Comparison of ENCODE assay signal across 22 cellular contexts in the genomic region with DNA sequence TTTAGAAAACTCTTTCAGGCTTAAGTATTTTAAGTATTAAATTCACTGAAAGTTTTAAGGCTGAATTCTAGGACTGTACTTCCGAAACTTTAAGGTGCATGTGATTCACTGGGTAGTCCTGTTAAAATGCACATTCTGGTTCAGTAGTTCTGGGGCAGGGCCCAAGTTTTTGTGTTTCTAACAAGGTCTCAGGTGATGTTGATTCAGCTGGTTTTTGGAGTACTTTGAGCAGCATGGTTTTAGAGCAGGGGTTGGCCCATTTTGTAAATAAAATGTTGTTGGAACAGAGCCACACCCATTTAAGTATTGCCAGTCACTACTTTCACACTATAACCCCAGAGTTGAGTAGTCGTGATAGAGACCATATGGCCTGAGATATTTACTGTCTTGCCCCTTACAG.
A peak's percentile ranks its signal among the peaks of the same experiment; 100 is the strongest.
DNase-seq lines count a peak whose midpoint lies in the region; ATAC-seq and TF ChIP-seq lines count a peak whose summit lies in the region.
"Had no signal": no experiment of that assay in that cellular context is flagged by ENCODE, and none has a peak within 500 bp of the region (broad histone marks: within the 10 kb centered on the region; RNA-seq: fewer than 3 reads in every experiment).

No MANE protein-coding gene starts in this region.

- DNase-seq in natural killer cell (no peak), NCI-H345 treated with DMSO at 0.1 percent for 48 hours (lab: John Stamatoyannopoulos, UW; ENCODE audit: unreplicated experiment) (peak; percentile 18), endodermal cell (no peak), adrenal gland (no peak), left cardiac atrium (no peak), body of pancreas (no peak)
- DNase-seq in natural killer cell treated with Interleukin-12 subunit alpha and Interleukin-12 subunit beta and Interleukin-15 and Interleukin-18, amount 100 ng/mL, for 72 hours (ENCODE audit: low spot score): no peak
- DNase-seq: activated B cell treated with CpG ODN at 0.5 μM for 24 hours; activated CD4-positive, alpha-beta memory T cell treated with anti-CD3 and anti-CD28 coated beads for 36 hours; activated effector memory CD4-positive, alpha-beta T cell treated with anti-CD3 and anti-CD28 coated beads, Interleukin-2, amount 50 U/mL, for 16 hours; brain microvascular endothelial cell; effector CD4-positive, alpha-beta T cell; EL; kidney glomerular epithelial cell; NCI-H1436 treated with DMSO at 0.1 percent for 48 hours; NCI-H2227 treated with DMSO at 0.1 percent for 48 hours; NK-92 treated with Interleukin-12 subunit alpha and Interleukin-12 subunit beta, amount 100 ng/mL, for 24 hours; PC-9; SIG-M5; stimulated activated CD4-positive, alpha-beta T cell treated with anti-CD3 and anti-CD28 coated beads, Interleukin-1b, Interleukin-23, amount 100 ng/mL, for 48 hours had no signal

- no peaks in the 10 kb centered on the region for H3K27me3 Mint-ChIP-seq in natural killer cell (ENCODE audit: low read depth in 2 of 2)
- H3K27me3 Mint-ChIP-seq in natural killer cell treated with Interleukin-12 subunit alpha and Interleukin-12 subunit beta and Interleukin-15 and Interleukin-18, amount 100 ng/mL, for 72 hours: no peaks in the 10 kb centered on the region
- no peaks in the 10 kb centered on the region for H3K27me3 Mint-ChIP-seq in endodermal cell (ENCODE audit: insufficient read depth)
- H3K27me3 Mint-ChIP-seq: activated B cell treated with CpG ODN at 0.5 μM for 24 hours; activated CD4-positive, alpha-beta memory T cell treated with anti-CD3 and anti-CD28 coated beads for 36 hours; memory B cell had no signal

- H3K4me3 Mint-ChIP-seq in natural killer cell (no peak overlapping the region), endodermal cell (no peak overlapping the region)
- H3K4me3 Mint-ChIP-seq in natural killer cell treated with Interleukin-12 subunit alpha and Interleukin-12 subunit beta and Interleukin-15 and Interleukin-18, amount 100 ng/mL, for 72 hours: no peak overlapping the region
- H3K4me3 Mint-ChIP-seq: activated B cell treated with CpG ODN at 0.5 μM for 24 hours; activated CD4-positive, alpha-beta memory T cell treated with anti-CD3 and anti-CD28 coated beads for 36 hours; memory B cell had no signal

- H3K27ac ChIP-seq in endodermal cell (ENCODE audit: low read depth, low read length) (no peak overlapping the region), adrenal gland (no peak overlapping the region), body of pancreas (no peak overlapping the region)
- H3K27ac ChIP-seq: BLaER1, brain microvascular endothelial cell, PC-9 had no signal

- ATAC-seq in natural killer cell: no peak
- no peak for ATAC-seq in natural killer cell treated with Interleukin-12 subunit alpha and Interleukin-12 subunit beta and Interleukin-15 and Interleukin-18, amount 100 ng/mL, for 72 hours
- no peak for ATAC-seq in left cardiac atrium
- ATAC-seq in body of pancreas: no peak

- H3K4me1 Mint-ChIP-seq in natural killer cell: peaks cover 5 to 7% of the 10 kb centered on the region in 2 donors
- peaks cover 0 to 2% of the 10 kb centered on the region in 2 donors for H3K4me1 Mint-ChIP-seq in natural killer cell treated with Interleukin-12 subunit alpha and Interleukin-12 subunit beta and Interleukin-15 and Interleukin-18, amount 100 ng/mL, for 72 hours (ENCODE audit: low read depth in 2 of 2)
- peaks cover 2% of the 10 kb centered on the region for H3K4me1 Mint-ChIP-seq in endodermal cell
- H3K4me1 Mint-ChIP-seq: activated B cell treated with CpG ODN at 0.5 μM for 24 hours, memory B cell had no signal

- H3K9me3 Mint-ChIP-seq in natural killer cell (no peaks in the 10 kb centered on the region), endodermal cell (no peaks in the 10 kb centered on the region)
- H3K9me3 Mint-ChIP-seq in natural killer cell treated with Interleukin-12 subunit alpha and Interleukin-12 subunit beta and Interleukin-15 and Interleukin-18, amount 100 ng/mL, for 72 hours: no peaks in the 10 kb centered on the region
- H3K9me3 Mint-ChIP-seq: activated B cell treated with CpG ODN at 0.5 μM for 24 hours; activated CD4-positive, alpha-beta memory T cell treated with anti-CD3 and anti-CD28 coated beads for 36 hours; memory B cell had no signal

- 92 to 100% methylated on average over 2 of the region's 2 CpGs for WGBS in endodermal cell (ENCODE audit: insufficient coverage in 1 of 2, insufficient read length in 1 of 2), 2 experiments
- WGBS in adrenal gland, 4 donors: 88 to 95% (median 91%) methylated on average over 2 of the region's 2 CpGs
- WGBS in body of pancreas, 2 donors: 65 to 82% methylated on average over 2 of the region's 2 CpGs

- H3K4me1 ChIP-seq in endodermal cell (ENCODE audit: control insufficient read depth, insufficient read depth, low read length) (no peaks in the 10 kb centered on the region), adrenal gland (replicated peaks in 1 of 2) (no peaks in the 10 kb centered on the region), body of pancreas (no peaks in the 10 kb centered on the region)
- H3K4me1 ChIP-seq: BLaER1 had no signal

- no peaks in the 10 kb centered on the region for H3K9me3 ChIP-seq in endodermal cell (ENCODE audit: control insufficient read depth, low read length)
- H3K9me3 ChIP-seq in adrenal gland (replicated peaks in 1 of 3): no peaks in the 10 kb centered on the region
- H3K9me3 ChIP-seq in body of pancreas: no peaks in the 10 kb centered on the region
- H3K9me3 ChIP-seq: BLaER1 had no signal

- intact Hi-C loops in natural killer cell (cut with micrococcal nuclease) (no loop called here), adrenal gland (cut with DNase I) (no loop called here), left cardiac atrium (cut with DNase I) (no loop called here), body of pancreas (cut with DNase I) (no loop called here)

- TF ChIP-seq POLR2A in adrenal gland (IDR thresholded peaks at IDR 0.05) (no peak), body of pancreas (IDR thresholded peaks at IDR 0.05) (no peak)

- H3K27ac Mint-ChIP-seq in natural killer cell: peak overlapping the region; percentile 51 to 64
- H3K27ac Mint-ChIP-seq in natural killer cell treated with Interleukin-12 subunit alpha and Interleukin-12 subunit beta and Interleukin-15 and Interleukin-18, amount 100 ng/mL, for 72 hours: no peak overlapping the region
- H3K27ac Mint-ChIP-seq in endodermal cell: peak overlapping the region; percentile 76
- H3K27ac Mint-ChIP-seq: activated B cell treated with CpG ODN at 0.5 μM for 24 hours; activated CD4-positive, alpha-beta memory T cell treated with anti-CD3 and anti-CD28 coated beads for 36 hours; memory B cell had no signal

- H3K27me3 ChIP-seq in endodermal cell (ENCODE audit: control insufficient read depth, insufficient read depth, low read length, poor library complexity, severe bottlenecking) (no peaks in the 10 kb centered on the region), adrenal gland (no peaks in the 10 kb centered on the region), body of pancreas (no peaks in the 10 kb centered on the region)
- H3K27me3 ChIP-seq: BLaER1, brain microvascular endothelial cell had no signal

- peaks cover 5% of the 10 kb centered on the region for H3K36me3 ChIP-seq in endodermal cell (ENCODE audit: control insufficient read depth, insufficient read depth, low read length)
- peaks cover 0 to 3% of the 10 kb centered on the region in 2 donors for H3K36me3 ChIP-seq in adrenal gland (replicated peaks in 1 of 2)
- no peaks in the 10 kb centered on the region for H3K36me3 ChIP-seq in body of pancreas (replicated peaks in 1 of 2; ENCODE audit: insufficient read depth in 1 of 2, low read depth in 2 of 2)
- H3K36me3 ChIP-seq: brain microvascular endothelial cell had no signal

- H3K4me3 ChIP-seq in endodermal cell (ENCODE audit: low read length) (no peak overlapping the region), adrenal gland (no peak overlapping the region), body of pancreas (no peak overlapping the region)
- H3K4me3 ChIP-seq: BLaER1, PC-9 had no signal

- no peak overlapping the region for H3K9ac ChIP-seq in endodermal cell (ENCODE audit: extremely low read depth, low read length, poor library complexity, severe bottlenecking)
- H3K9ac ChIP-seq: BLaER1 had no signal

- TF ChIP-seq CTCF in natural killer cell (IDR thresholded peaks at IDR 0.05) (no peak), endodermal cell (conservative IDR thresholded peaks at IDR 0.05) (no peak), adrenal gland (IDR thresholded peaks at IDR 0.05) (no peak), body of pancreas (IDR thresholded peaks at IDR 0.05) (no peak)

- H3K36me3 Mint-ChIP-seq in natural killer cell (peaks cover 7% of the 10 kb centered on the region), endodermal cell (ENCODE audit: low read depth) (peaks cover 11% of the 10 kb centered on the region)
- H3K36me3 Mint-ChIP-seq in natural killer cell treated with Interleukin-12 subunit alpha and Interleukin-12 subunit beta and Interleukin-15 and Interleukin-18, amount 100 ng/mL, for 72 hours: peaks cover 4% of the 10 kb centered on the region

Comparison
In these comparisons a context has a peak if more than half of its experiments do, and no peak if none do; other contexts are left out.
1. H3K27ac Mint-ChIP-seq: peak in natural killer cell (2 of 2) and endodermal cell (single experiment); none in natural killer cell treated with Interleukin-12 subunit alpha and Interleukin-12 subunit beta and Interleukin-15 and Interleukin-18, amount 100 ng/mL, for 72 hours (0 of 2).